In genomic region chr16:88810166-88810867, GRCh38 we compare ENCODE assay signal across 8 cellular contexts. TPM values are rescaled to one million over a fixed set of nuclear protein-coding genes. Genes with fewer than 3 reads are reported as not detected.
DNase-seq lines count a peak whose midpoint lies in the region; ATAC-seq, FAIRE-seq and TF ChIP-seq lines count a peak whose summit lies in the region.

No MANE protein-coding gene starts in this region.

- H2AK5ac ChIP-seq in IMR-90 (ENCODE audit: low read depth, low read length): peak overlapping the region; percentile 77

- peaks cover 50% of the 10 kb centered on the region for H3K36me3 ChIP-seq in BLaER1
- H3K36me3 ChIP-seq in IMR-90 (ENCODE audit: control insufficient read depth, insufficient read depth, low read length): peaks cover 19% of the 10 kb centered on the region
- H3K36me3 ChIP-seq in keratinocyte (ENCODE audit: control insufficient read depth in 2 of 2, extremely low read depth in 1 of 2, insufficient read depth in 2 of 2, low read length in 2 of 2): peaks cover 13 to 19% of the 10 kb centered on the region in 2 experiments
- H3K36me3 ChIP-seq in stomach smooth muscle (ENCODE audit: control insufficient read depth in 2 of 2, insufficient read depth in 2 of 2, low read length in 2 of 2): peaks cover 4 to 9% of the 10 kb centered on the region in 2 donors

- H3K4me3 ChIP-seq in BLaER1 (peak overlapping the region; percentile 72), IMR-90 (ENCODE audit: insufficient read depth, low read depth, low read length) (peak overlapping the region; percentile 60), keratinocyte (ENCODE audit: control insufficient read depth in 2 of 3, extremely low read depth in 1 of 3, insufficient read depth in 2 of 3, low read depth in 1 of 3, low read length in 3 of 3) (peak overlapping the region; percentile 71 to 78 (median 77)), stomach smooth muscle (ENCODE audit: low read length in 2 of 2) (peak overlapping the region; percentile 58 to 78)

- peaks cover 9% of the 10 kb centered on the region for H3K4me1 Mint-ChIP-seq in activated T-helper 2 cell treated with anti-CD3 and anti-CD28 coated beads, Interferon-gamma antibody, Interleukin-2, Interleukin-4, amounts not matched to agents 10 μg/mL and 5 μg/mL and 100 μg/mL, durations not matched to agents 14 hours and 24 hours and 36 hours (ENCODE audit: low read depth)

- peak overlapping the region; percentile 90 for H3K4me3 Mint-ChIP-seq in activated T-helper 2 cell treated with anti-CD3 and anti-CD28 coated beads, Interferon-gamma antibody, Interleukin-2, Interleukin-4, amounts not matched to agents 10 μg/mL and 5 μg/mL and 100 μg/mL, durations not matched to agents 14 hours and 24 hours and 36 hours (ENCODE audit: low read depth)

- peak overlapping the region; percentile 53; the same call in 1 of the 2 replicates for H3K23ac ChIP-seq in IMR-90 (ENCODE audit: low read depth, low read length)

- H3K27ac Mint-ChIP-seq in activated T-helper 2 cell treated with anti-CD3 and anti-CD28 coated beads, Interferon-gamma antibody, Interleukin-2, Interleukin-4, amounts not matched to agents 10 μg/mL and 5 μg/mL and 100 μg/mL, durations not matched to agents 14 hours and 24 hours and 36 hours: peak overlapping the region; percentile 97

- H4K20me1 ChIP-seq in BLaER1 (peaks cover 63% of the 10 kb centered on the region), IMR-90 (ENCODE audit: insufficient read depth, low read length) (peaks cover 23% of the 10 kb centered on the region), keratinocyte (ENCODE audit: control insufficient read depth, extremely low read depth, insufficient read depth, low read length) (peaks cover 2% of the 10 kb centered on the region)

- H3K4me2 ChIP-seq in BLaER1 (peak overlapping the region; percentile 89), IMR-90 (ENCODE audit: low read depth, low read length) (peak overlapping the region; percentile 90), keratinocyte (ENCODE audit: control insufficient read depth, extremely low read depth, insufficient read depth, low read depth, low read length) (peak overlapping the region; percentile 96)

- peak overlapping the region; percentile 61 for H3K4ac ChIP-seq in IMR-90 (ENCODE audit: low read depth, low read length)

- WGBS in IMR-90 (ENCODE audit: extremely low coverage in 2 of 2, insufficient read length in 1 of 2), 2 experiments: 58% methylated on average over 3 of the region's 11 CpGs; no CpG with 5 or more reads in 1 of the 2 experiments

- no peaks in the 10 kb centered on the region for H3K9me3 Mint-ChIP-seq in activated T-helper 2 cell treated with anti-CD3 and anti-CD28 coated beads, Interferon-gamma antibody, Interleukin-2, Interleukin-4, amounts not matched to agents 10 μg/mL and 5 μg/mL and 100 μg/mL, durations not matched to agents 14 hours and 24 hours and 36 hours

- no peaks in the 10 kb centered on the region for H3K27me3 ChIP-seq in BLaER1
- no peaks in the 10 kb centered on the region for H3K27me3 ChIP-seq in IMR-90 (ENCODE audit: control insufficient read depth, insufficient read depth, low read length)
- H3K27me3 ChIP-seq in keratinocyte (ENCODE audit: control insufficient read depth, extremely low read depth, insufficient read depth, low read length): no peaks in the 10 kb centered on the region
- H3K27me3 ChIP-seq in stomach smooth muscle (ENCODE audit: control insufficient read depth in 1 of 2, insufficient read depth in 2 of 2, low read length in 2 of 2): no peaks in the 10 kb centered on the region

- H2BK20ac ChIP-seq in IMR-90 (ENCODE audit: low read depth, low read length): no peak overlapping the region

- peak overlapping the region; percentile 42 for H3K56ac ChIP-seq in IMR-90 (ENCODE audit: extremely low read depth, insufficient read depth, low read length)

- H3K4me1 ChIP-seq in BLaER1 (peaks cover 61% of the 10 kb centered on the region), IMR-90 (ENCODE audit: control insufficient read depth, insufficient read depth, low read length) (peaks cover 12% of the 10 kb centered on the region), keratinocyte (ENCODE audit: control insufficient read depth, extremely low read depth, insufficient read depth, low read length) (peaks cover 21% of the 10 kb centered on the region), stomach smooth muscle (ENCODE audit: control insufficient read depth, insufficient read depth, low read length) (peaks cover 23% of the 10 kb centered on the region)

- intact Hi-C loops in IMR-90 (cut with micrococcal nuclease): loop anchor here (5.0 kb wide), 1 partner anchor 407 kb away; the partner anchor contains the start of gene ZNF778
- intact Hi-C loops in activated T-helper 2 cell treated with anti-CD3 and anti-CD28 coated beads, Interferon-gamma antibody, Interleukin-2, Interleukin-4, amounts not matched to agents 10 μg/mL and 5 μg/mL and 100 μg/mL, durations not matched to agents 14 hours and 24 hours and 36 hours (cut with micrococcal nuclease): loop anchor here (5.0 kb wide), 1 partner anchor 407 kb away; the partner anchor contains the start of gene ZNF778

- H3K9me1 ChIP-seq in IMR-90 (ENCODE audit: insufficient read depth, low read length): no peaks in the 10 kb centered on the region
- H3K9me1 ChIP-seq in keratinocyte (ENCODE audit: control insufficient read depth, extremely low read depth, insufficient read depth, low read length): peaks cover 4% of the 10 kb centered on the region

- TF ChIP-seq POLR2A in IMR-90 (IDR thresholded peaks at IDR 0.05; ENCODE audit: low read depth, low read length): no peak

- peak overlapping the region; percentile 41 to 47; a peak in 2 of 4 replicates for H4K8ac ChIP-seq in IMR-90 (ENCODE audit: low read depth in 2 of 2, low read length in 2 of 2)

- peak overlapping the region; percentile 53 for H2BK5ac ChIP-seq in IMR-90 (ENCODE audit: low read depth, low read length, poor library complexity, severe bottlenecking)

- H2AFZ ChIP-seq in IMR-90 (replicated peaks; ENCODE audit: low read length, poor library complexity) (peak overlapping the region; percentile 97), keratinocyte (ENCODE audit: control insufficient read depth, low read length) (no peak overlapping the region)

- peak overlapping the region; percentile 84 for H3K14ac ChIP-seq in IMR-90 (replicated peaks; ENCODE audit: low read depth, low read length)

- no peak overlapping the region for H3K18ac ChIP-seq in IMR-90 (ENCODE audit: low read depth, low read length)

- peaks cover 19% of the 10 kb centered on the region for H3K79me2 ChIP-seq in keratinocyte (ENCODE audit: control insufficient read depth, insufficient read depth, low read length)

- DNase-seq in IMR-90 (no peak), keratinocyte (ENCODE audit: low read depth, low spot score) (no peak), SW480 (ENCODE audit: low spot score) (no peak)
- DNase-seq in activated T-helper 2 cell treated with anti-CD3 and anti-CD28 coated beads, Interferon-gamma antibody, Interleukin-2, Interleukin-4, amounts not matched to agents 10 μg/mL and 5 μg/mL and 100 μg/mL, durations not matched to agents 14 hours and 24 hours and 36 hours (ENCODE audit: low spot score): peak; percentile 16

- H3K9me3 ChIP-seq in BLaER1 (peaks cover 4% of the 10 kb centered on the region; the same call in 1 of the 2 replicates), IMR-90 (ENCODE audit: control insufficient read depth, insufficient read depth, low read length) (no peaks in the 10 kb centered on the region), keratinocyte (ENCODE audit: control insufficient read depth, low read depth, low read length) (no peaks in the 10 kb centered on the region), stomach smooth muscle (ENCODE audit: control insufficient read depth in 2 of 2, low read length in 2 of 2) (no peaks in the 10 kb centered on the region)

- no TSS peak for BruUV-seq in IMR-90 (replicated peaks; lab: Mats Ljungman, UMichigan)

- no peak for FAIRE-seq in keratinocyte (lab: Jason Lieb, UNC)

- no peak for TF ChIP-seq RAD21 in IMR-90 (IDR thresholded peaks at IDR 0.05; ENCODE audit: low read length)

- TF ChIP-seq CTCF in IMR-90 (conservative IDR thresholded peaks at IDR 0.05; ENCODE audit: low read depth, low read length) (no peak), keratinocyte (optimal IDR thresholded peaks at IDR 0.05 in 1 of 3, IDR thresholded peaks at IDR 0.05 in 1 of 3, conservative IDR thresholded peaks at IDR 0.05 in 1 of 3; ENCODE audit: extremely low read depth in 1 of 3, insufficient read depth in 2 of 3, low read length in 3 of 3) (no peak)

- H2BK120ac ChIP-seq in IMR-90 (ENCODE audit: low read depth, low read length): no peak overlapping the region

- CTCF ChIA-PET in IMR-90 (lab: Yijun Ruan, JAX): interaction anchor here (1.7 to 1.8 kb wide), 2 partner anchors 47 to 73 kb away, joined by 4 to 7 read pairs; partner anchors contain the start of genes GALNS and TRAPPC2L

- no peak overlapping the region for H2BK15ac ChIP-seq in IMR-90 (ENCODE audit: low read depth, low read length)

- dilution Hi-C loops in IMR-90 (cut with HindIII; ENCODE audit: low sequenced_read_pairs, unreplicated experiment) (no loop called here), keratinocyte (cut with MboI; ENCODE audit: extremely low pct_ligation_motif_present, low sequenced_read_pairs) (no loop called here)

- ATAC-seq in IMR-90 (ENCODE audit: low read depth) (no peak), HG02981 (IDR thresholded peaks at IDR 0.05; ENCODE audit: unreplicated experiment) (no peak), GM19351 (IDR thresholded peaks at IDR 0.05; ENCODE audit: unreplicated experiment) (no peak)

- in situ Hi-C loops in IMR-90 (cut with MboI; ENCODE audit: low sequenced_read_pairs): no loop called here

- H3K27ac ChIP-seq in BLaER1: peak overlapping the region; percentile 99
- peak overlapping the region; percentile 73 for H3K27ac ChIP-seq in IMR-90 (ENCODE audit: insufficient read depth, low read length)
- H3K27ac ChIP-seq in keratinocyte (ENCODE audit: control insufficient read depth, insufficient read depth, low read length): peak overlapping the region; percentile 72
- peak overlapping the region; percentile 66 for H3K27ac ChIP-seq in stomach smooth muscle (ENCODE audit: low read length)

- peak overlapping the region; percentile 100 for H2AK9ac ChIP-seq in IMR-90 (replicated peaks; ENCODE audit: low read depth, low read length, poor library complexity)

- H4K5ac ChIP-seq in IMR-90 (ENCODE audit: low read depth, low read length): no peak overlapping the region

- POLR2A ChIA-PET in IMR-90 (lab: Charles Lee; ENCODE audit: unreplicated experiment): no interaction called here

- H3K27me3 Mint-ChIP-seq in activated T-helper 2 cell treated with anti-CD3 and anti-CD28 coated beads, Interferon-gamma antibody, Interleukin-2, Interleukin-4, amounts not matched to agents 10 μg/mL and 5 μg/mL and 100 μg/mL, durations not matched to agents 14 hours and 24 hours and 36 hours (ENCODE audit: low read depth): no peaks in the 10 kb centered on the region

- H4K91ac ChIP-seq in IMR-90 (ENCODE audit: insufficient read depth, low read depth, low read length): peak overlapping the region; percentile 31; the same call in 1 of the 2 replicates

- peaks cover 4 to 40% of the 10 kb centered on the region in 2 experiments; a peak in 3 of 4 replicates for H3K79me1 ChIP-seq in IMR-90 (ENCODE audit: low read depth in 1 of 2, low read length in 2 of 2)

- H3K36me3 Mint-ChIP-seq in activated T-helper 2 cell treated with anti-CD3 and anti-CD28 coated beads, Interferon-gamma antibody, Interleukin-2, Interleukin-4, amounts not matched to agents 10 μg/mL and 5 μg/mL and 100 μg/mL, durations not matched to agents 14 hours and 24 hours and 36 hours (ENCODE audit: low read depth): peaks cover 49% of the 10 kb centered on the region

- H3K9ac ChIP-seq in BLaER1 (peak overlapping the region; percentile 97), IMR-90 (ENCODE audit: low read depth, low read length) (peak overlapping the region; percentile 73), keratinocyte (ENCODE audit: control insufficient read depth, extremely low read depth, insufficient read depth, low read length) (peak overlapping the region; percentile 84), stomach smooth muscle (ENCODE audit: low read length in 2 of 2) (peak overlapping the region; percentile 70 to 75)

RNA-seq across cellular contexts. Expression of gene APRT, which starts 1.4 kb away (rescaled TPM):
- 40.5 and 41.7 TPM in 2 replicates for total RNA-seq in IMR-90 (2012; rRNA removed)
- polyA plus RNA-seq in IMR-90 (2012; rRNA removed) (157 and 209 TPM in 2 replicates), keratinocyte (91.4 to 177 TPM (median 106 TPM) in 3 replicates)
- polyA plus RNA-seq in IMR-90 (2012; cell fraction: cytosol; rRNA removed): 109 and 184 TPM in 2 replicates
- 87.9 and 240 TPM in 2 replicates for polyA plus RNA-seq in IMR-90 (2012; cell fraction: nucleus; rRNA removed; ENCODE audit: low replicate concordance)
- total RNA-seq in activated T-helper 2 cell treated with anti-CD3 and anti-CD28 coated beads, Interferon-gamma antibody, Interleukin-2, Interleukin-4, amounts not matched to agents 10 μg/mL and 5 μg/mL and 100 μg/mL, durations not matched to agents 14 hours and 24 hours and 36 hours: 294 and 300 TPM in 2 replicates
- 25.2 TPM for polyA plus RNA-seq in keratinocyte (2011; ENCODE audit: low read depth)
- 51.1 and 112 TPM in 2 replicates for polyA plus RNA-seq in keratinocyte (2011; cell fraction: cytosol; rRNA removed)
- polyA plus RNA-seq in keratinocyte (2011; cell fraction: nucleus; rRNA removed): 49.9 and 72.8 TPM in 2 replicates
- polyA plus RNA-seq in keratinocyte (2012; ENCODE audit: low replicate concordance): 135 and 217 TPM in 2 replicates
- polyA minus RNA-seq in keratinocyte: 26.0 to 61.0 TPM (median 48.4 TPM) in 3 replicates
- 182 TPM for polyA minus RNA-seq in keratinocyte (2011; cell fraction: cytosol; rRNA and poly(A)+ RNA removed)
- 29.3 and 31.1 TPM in 2 replicates for polyA minus RNA-seq in keratinocyte (2011; cell fraction: nucleus; rRNA and poly(A)+ RNA removed)

RNA-seq across cellular contexts. Expression of gene CDT1, which starts 6.7 kb away (rescaled TPM):
- 3.2 and 4.7 TPM in 2 replicates for total RNA-seq in IMR-90 (2012; rRNA removed)
- polyA plus RNA-seq in IMR-90 (2012; rRNA removed) (11.8 and 13.2 TPM in 2 replicates), keratinocyte (1.0 to 4.9 TPM (median 2.0 TPM) in 3 replicates)
- polyA plus RNA-seq in IMR-90 (2012; cell fraction: cytosol; rRNA removed): 6.8 and 10.7 TPM in 2 replicates
- polyA plus RNA-seq in IMR-90 (2012; cell fraction: nucleus; rRNA removed; ENCODE audit: low replicate concordance): 4.7 and 22.2 TPM in 2 replicates
- total RNA-seq in activated T-helper 2 cell treated with anti-CD3 and anti-CD28 coated beads, Interferon-gamma antibody, Interleukin-2, Interleukin-4, amounts not matched to agents 10 μg/mL and 5 μg/mL and 100 μg/mL, durations not matched to agents 14 hours and 24 hours and 36 hours: 79.9 and 90.9 TPM in 2 replicates
- polyA plus RNA-seq in keratinocyte (2011; ENCODE audit: low read depth): 0.10 TPM
- 0.94 and 4.1 TPM in 2 replicates for polyA plus RNA-seq in keratinocyte (2011; cell fraction: cytosol; rRNA removed)
- 0.60 and 1.0 TPM in 2 replicates for polyA plus RNA-seq in keratinocyte (2011; cell fraction: nucleus; rRNA removed)
- polyA plus RNA-seq in keratinocyte (2012; ENCODE audit: low replicate concordance): 0.55 and 7.5 TPM in 2 replicates
- 0.30 to 9.4 TPM (median 4.0 TPM) in 3 replicates for polyA minus RNA-seq in keratinocyte
- 5.9 TPM for polyA minus RNA-seq in keratinocyte (2011; cell fraction: cytosol; rRNA and poly(A)+ RNA removed)
- 1.2 and 2.5 TPM in 2 replicates for polyA minus RNA-seq in keratinocyte (2011; cell fraction: nucleus; rRNA and poly(A)+ RNA removed)

RNA-seq across cellular contexts. Expression of gene PIEZO1, which starts 25.3 kb away (rescaled TPM):
- 36.2 and 48.6 TPM in 2 replicates for total RNA-seq in IMR-90 (2012; rRNA removed)
- polyA plus RNA-seq in IMR-90 (2012; rRNA removed): 372 and 392 TPM in 2 replicates
- 218 and 326 TPM in 2 replicates for polyA plus RNA-seq in IMR-90 (2012; cell fraction: cytosol; rRNA removed)
- 957 and 2,926 TPM in 2 replicates for polyA plus RNA-seq in IMR-90 (2012; cell fraction: nucleus; rRNA removed; ENCODE audit: low replicate concordance)
- 240 and 255 TPM in 2 replicates for total RNA-seq in activated T-helper 2 cell treated with anti-CD3 and anti-CD28 coated beads, Interferon-gamma antibody, Interleukin-2, Interleukin-4, amounts not matched to agents 10 μg/mL and 5 μg/mL and 100 μg/mL, durations not matched to agents 14 hours and 24 hours and 36 hours
- polyA plus RNA-seq in keratinocyte: 62.8 to 136 TPM (median 120 TPM) in 3 replicates
- polyA plus RNA-seq in keratinocyte (2011; ENCODE audit: low read depth): 56.5 TPM
- 29.9 and 72.0 TPM in 2 replicates for polyA plus RNA-seq in keratinocyte (2011; cell fraction: cytosol; rRNA removed)
- 489 and 583 TPM in 2 replicates for polyA plus RNA-seq in keratinocyte (2011; cell fraction: nucleus; rRNA removed)
- 161 and 179 TPM in 2 replicates for polyA plus RNA-seq in keratinocyte (2012; ENCODE audit: low replicate concordance)
- 202 to 895 TPM (median 206 TPM) in 3 replicates for polyA minus RNA-seq in keratinocyte
- polyA minus RNA-seq in keratinocyte (2011; cell fraction: cytosol; rRNA and poly(A)+ RNA removed): 161 TPM
- 459 and 543 TPM in 2 replicates for polyA minus RNA-seq in keratinocyte (2011; cell fraction: nucleus; rRNA and poly(A)+ RNA removed)

RNA-seq across cellular contexts. Expression of gene GALNS, which starts 46.4 kb away (rescaled TPM):
- 7.2 TPM in 2 replicates for total RNA-seq in IMR-90 (2012; rRNA removed)
- polyA plus RNA-seq in IMR-90 (2012; rRNA removed) (30.2 and 32.5 TPM in 2 replicates), keratinocyte (8.3 to 9.6 TPM (median 9.3 TPM) in 3 replicates)
- polyA plus RNA-seq in IMR-90 (2012; cell fraction: cytosol; rRNA removed): 28.6 and 42.1 TPM in 2 replicates
- 24.8 and 44.6 TPM in 2 replicates for polyA plus RNA-seq in IMR-90 (2012; cell fraction: nucleus; rRNA removed; ENCODE audit: low replicate concordance)
- total RNA-seq in activated T-helper 2 cell treated with anti-CD3 and anti-CD28 coated beads, Interferon-gamma antibody, Interleukin-2, Interleukin-4, amounts not matched to agents 10 μg/mL and 5 μg/mL and 100 μg/mL, durations not matched to agents 14 hours and 24 hours and 36 hours: 26.1 and 27.8 TPM in 2 replicates
- 13.2 TPM for polyA plus RNA-seq in keratinocyte (2011; ENCODE audit: low read depth)
- polyA plus RNA-seq in keratinocyte (2011; cell fraction: cytosol; rRNA removed): 7.0 and 11.7 TPM in 2 replicates
- polyA plus RNA-seq in keratinocyte (2011; cell fraction: nucleus; rRNA removed): 21.4 and 36.8 TPM in 2 replicates
- polyA plus RNA-seq in keratinocyte (2012; ENCODE audit: low replicate concordance): 17.3 and 19.2 TPM in 2 replicates
- polyA minus RNA-seq in keratinocyte: 7.8 to 20.3 TPM (median 9.1 TPM) in 3 replicates
- polyA minus RNA-seq in keratinocyte (2011; cell fraction: cytosol; rRNA and poly(A)+ RNA removed): 11.5 TPM
- 15.1 and 19.1 TPM in 2 replicates for polyA minus RNA-seq in keratinocyte (2011; cell fraction: nucleus; rRNA and poly(A)+ RNA removed)

RNA-seq across cellular contexts. Expression of gene TRAPPC2L, which starts 46.6 kb away (rescaled TPM):
- total RNA-seq in IMR-90 (2012; rRNA removed): 84.2 and 102 TPM in 2 replicates
- polyA plus RNA-seq in IMR-90 (2012; rRNA removed): 109 and 112 TPM in 2 replicates
- polyA plus RNA-seq in IMR-90 (2012; cell fraction: cytosol; rRNA removed): 69.3 and 87.7 TPM in 2 replicates
- 45.7 and 54.3 TPM in 2 replicates for polyA plus RNA-seq in IMR-90 (2012; cell fraction: nucleus; rRNA removed; ENCODE audit: low replicate concordance)
- total RNA-seq in activated T-helper 2 cell treated with anti-CD3 and anti-CD28 coated beads, Interferon-gamma antibody, Interleukin-2, Interleukin-4, amounts not matched to agents 10 μg/mL and 5 μg/mL and 100 μg/mL, durations not matched to agents 14 hours and 24 hours and 36 hours: 56.5 and 57.5 TPM in 2 replicates
- polyA plus RNA-seq in keratinocyte: 49.5 to 170 TPM (median 139 TPM) in 3 replicates
- polyA plus RNA-seq in keratinocyte (2011; ENCODE audit: low read depth): 58.1 TPM
- 71.4 and 80.1 TPM in 2 replicates for polyA plus RNA-seq in keratinocyte (2011; cell fraction: cytosol; rRNA removed)
- 33.8 and 39.0 TPM in 2 replicates for polyA plus RNA-seq in keratinocyte (2011; cell fraction: nucleus; rRNA removed)
- polyA plus RNA-seq in keratinocyte (2012; ENCODE audit: low replicate concordance): 93.5 and 143 TPM in 2 replicates
- 47.0 to 51.3 TPM (median 47.3 TPM) in 3 replicates for polyA minus RNA-seq in keratinocyte
- 39.1 TPM for polyA minus RNA-seq in keratinocyte (2011; cell fraction: cytosol; rRNA and poly(A)+ RNA removed)
- 8.4 and 8.5 TPM in 2 replicates for polyA minus RNA-seq in keratinocyte (2011; cell fraction: nucleus; rRNA and poly(A)+ RNA removed)

Comparison
In these comparisons a context has a peak if more than half of its experiments do, and no peak if none do; other contexts are left out.
1. RNA of gene CDT1, which starts 6.7 kb away (total RNA-seq): 79.9 to 90.9 TPM in activated T-helper 2 cell treated with anti-CD3 and anti-CD28 coated beads, Interferon-gamma antibody, Interleukin-2, Interleukin-4, amounts not matched to agents 10 μg/mL and 5 μg/mL and 100 μg/mL, durations not matched to agents 14 hours and 24 hours and 36 hours; 3.2 to 4.7 TPM in IMR-90; every median in the first group is over 10 times any median in the second.
2. Peak in every context shown above with its lines, with median percentiles within 50 percentile points of each other: H3K27ac ChIP-seq, H3K4me2 ChIP-seq, H3K4me3 ChIP-seq and H3K9ac ChIP-seq.